Comparison of ENCODE assay signal across 13 cellular contexts in the genomic region with DNA sequence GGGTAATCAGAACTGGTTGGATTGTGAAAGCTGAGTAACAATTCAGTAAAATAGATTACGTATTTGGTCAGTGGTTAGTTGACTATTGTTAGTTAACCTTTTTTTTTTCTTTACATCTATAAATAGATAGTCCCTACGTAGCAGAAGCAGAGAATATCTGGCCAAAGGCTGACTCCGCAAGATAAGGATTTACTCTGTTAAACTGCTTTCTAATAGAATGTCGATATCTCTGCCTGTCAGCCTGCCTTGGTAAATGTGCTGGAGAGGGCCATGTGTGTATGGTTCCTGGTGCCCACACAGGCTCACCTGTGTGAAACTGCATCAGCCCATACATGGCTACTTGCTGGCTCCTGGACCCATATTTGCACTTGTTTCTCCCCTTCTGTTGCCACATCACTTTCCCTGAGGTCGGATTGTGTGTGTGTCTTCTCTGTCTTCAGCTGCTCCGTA.
DNase-seq lines count a peak whose midpoint lies in the region; ATAC-seq and TF ChIP-seq lines count a peak whose summit lies in the region.
"Had no signal": no experiment of that assay in that cellular context is flagged by ENCODE, and none has a peak within 500 bp of the region (broad histone marks: within the 10 kb centered on the region; RNA-seq: fewer than 3 reads in every experiment).

No MANE protein-coding gene starts in this region.

- peaks cover 31% of the 10 kb centered on the region for H3K27me3 Mint-ChIP-seq in HFFc6 (ENCODE audit: insufficient read depth)
- H3K27me3 Mint-ChIP-seq: T-helper 17 cell had no signal

- DNase-seq in HFFc6 (no peak), ascending aorta (ENCODE audit: low spot score in 2 of 2) (no peak), heart right ventricle (no peak), sigmoid colon (no peak)
- DNase-seq in activated CD4-positive, alpha-beta T cell treated with anti-CD3 and anti-CD28 coated beads, Interleukin-2, amount 50 U/mL, for 48 hours, result no peak
- DNase-seq: activated naive CD8-positive, alpha-beta T cell treated with anti-CD3 and anti-CD28 coated beads, Interleukin-2, amount 50 U/mL, for 24 hours; BE2C; NCI-H1694 treated with DMSO at 0.1 percent for 48 hours; substantia nigra; T-helper 17 cell had no signal

- H3K27ac ChIP-seq in ascending aorta (peak overlapping the region; percentile 77 to 94), heart right ventricle (peak overlapping the region in 6 of 10 donors; percentile 35 to 80 (median 60)), sigmoid colon (peak overlapping the region; percentile 75 to 81 (median 79))

- peaks cover 45 to 84% of the 10 kb centered on the region in 2 donors for H3K4me1 ChIP-seq in ascending aorta
- peaks cover 4 to 78% (median 46%) of the 10 kb centered on the region in 9 donors for H3K4me1 ChIP-seq in heart right ventricle
- H3K4me1 ChIP-seq in sigmoid colon, result peaks cover 0 to 62% (median 47%) of the 10 kb centered on the region in 4 donors
- H3K4me1 ChIP-seq: BE2C had no signal

- TF ChIP-seq POLR2A in sigmoid colon (IDR thresholded peaks at IDR 0.05), result no peak

- intact Hi-C loops in ascending aorta (cut with DNase I), result loop anchor here (5.0 kb wide), 1 partner anchor 37 kb away; no protein-coding TSS in a partner anchor
- intact Hi-C loops in heart right ventricle (cut with DNase I), result loop anchor here in 2 of 10 donors (10.0 kb wide), 1 partner anchor 95 kb away; a partner anchor contains a TSS
- intact Hi-C loops in sigmoid colon (cut with DNase I), result no loop called here

- H3K36me3 ChIP-seq in ascending aorta, result peaks cover 3 to 16% of the 10 kb centered on the region in 2 donors
- peaks cover 0 to 42% (median 8%) of the 10 kb centered on the region in 9 donors for H3K36me3 ChIP-seq in heart right ventricle
- H3K36me3 ChIP-seq in sigmoid colon, result peaks cover 0 to 28% (median 2%) of the 10 kb centered on the region in 4 donors
- H3K36me3 ChIP-seq: BE2C had no signal

- no peak for TF ChIP-seq EP300 in sigmoid colon (IDR thresholded peaks at IDR 0.05)

- H3K27me3 ChIP-seq in ascending aorta (no peaks in the 10 kb centered on the region), heart right ventricle (no peaks in the 10 kb centered on the region), sigmoid colon (no peaks in the 10 kb centered on the region)

- no peaks in the 10 kb centered on the region; the same call in 1 of the 2 replicates for H3K4me1 Mint-ChIP-seq in HFFc6 (ENCODE audit: low read depth)
- H3K4me1 Mint-ChIP-seq: activated naive CD8-positive, alpha-beta T cell treated with anti-CD3 and anti-CD28 coated beads, Interleukin-2, amount 50 U/mL, for 24 hours had no signal

- H3K27ac Mint-ChIP-seq in HFFc6, result no peak overlapping the region; the same call in 1 of the 2 replicates
- H3K27ac Mint-ChIP-seq: activated naive CD8-positive, alpha-beta T cell treated with anti-CD3 and anti-CD28 coated beads, Interleukin-2, amount 50 U/mL, for 24 hours; T-helper 17 cell had no signal

- H3K4me3 ChIP-seq in ascending aorta, result peak overlapping the region in 1 of 2 donors; percentile 16
- H3K4me3 ChIP-seq in heart right ventricle, result no peak overlapping the region
- H3K4me3 ChIP-seq in sigmoid colon, result no peak overlapping the region

- 38 to 50% methylated on average over 6 of the region's 6 CpGs for WGBS in heart right ventricle, 2 donors
- WGBS in sigmoid colon, 2 donors, result 84 to 86% methylated on average over 6 of the region's 6 CpGs

- no peak for TF ChIP-seq CTCF in HFFc6 (IDR thresholded peaks at IDR 0.05)
- no peak for TF ChIP-seq CTCF in ascending aorta (IDR thresholded peaks at IDR 0.05)
- TF ChIP-seq CTCF in heart right ventricle (IDR thresholded peaks at IDR 0.05), result no peak
- TF ChIP-seq CTCF in sigmoid colon (IDR thresholded peaks at IDR 0.05), result no peak

- H3K36me3 Mint-ChIP-seq in HFFc6 (ENCODE audit: low read depth), result peaks cover 53% of the 10 kb centered on the region

- ATAC-seq in heart right ventricle (peak in 6 of 8 donors; percentile 23 to 63 (median 49)), GM21360 (IDR thresholded peaks at IDR 0.05; ENCODE audit: unreplicated experiment) (no peak), HG03045 (IDR thresholded peaks at IDR 0.05; ENCODE audit: unreplicated experiment) (no peak), GM21825 (IDR thresholded peaks at IDR 0.05; ENCODE audit: unreplicated experiment) (no peak)
- ATAC-seq: activated naive CD8-positive, alpha-beta T cell treated with anti-CD3 and anti-CD28 coated beads, Interleukin-2, amount 50 U/mL, for 24 hours; T-helper 17 cell had no signal

- H3K9me3 ChIP-seq in ascending aorta (no peaks in the 10 kb centered on the region), heart right ventricle (no peaks in the 10 kb centered on the region), sigmoid colon (no peaks in the 10 kb centered on the region)
- H3K9me3 ChIP-seq: BE2C had no signal

- H3K9me3 Mint-ChIP-seq in HFFc6, result 0 out of 2 replicates have a peak, but pooled peaks cover 4% of the 10 kb centered on the region
- H3K9me3 Mint-ChIP-seq: activated naive CD8-positive, alpha-beta T cell treated with anti-CD3 and anti-CD28 coated beads, Interleukin-2, amount 50 U/mL, for 24 hours had no signal

- peak overlapping the region; percentile 47 for H3K4me3 Mint-ChIP-seq in HFFc6
- H3K4me3 Mint-ChIP-seq: activated naive CD8-positive, alpha-beta T cell treated with anti-CD3 and anti-CD28 coated beads, Interleukin-2, amount 50 U/mL, for 24 hours had no signal

Comparison
In these comparisons a context has a peak if more than half of its experiments do, and no peak if none do; other contexts are left out.
1. ATAC-seq: peak in heart right ventricle (6 of 8); none in GM21360 (single experiment), HG03045 (single experiment) and GM21825 (single experiment).
2. Peak in every context shown above with its lines, with median percentiles within 50 percentile points of each other: H3K27ac ChIP-seq.